8 cellular contexts compared by ENCODE assay signal in genomic region chr1:85628791-85629531, GRCh38. TPM values are rescaled to one million over a fixed set of nuclear protein-coding genes. Genes with fewer than 3 reads are reported as not detected.
DNase-seq lines count a peak whose midpoint lies in the region; FAIRE-seq and TF ChIP-seq lines count a peak whose summit lies in the region.

No MANE protein-coding gene starts in this region.

- H3K36me3 Mint-ChIP-seq in nephron progenitor cell (ENCODE audit: low read depth) (peaks cover 28% of the 10 kb centered on the region), type B pancreatic cell (peaks cover 16% of the 10 kb centered on the region)

- H3K9me3 Mint-ChIP-seq in nephron progenitor cell: peaks cover 8% of the 10 kb centered on the region
- peaks cover 4% of the 10 kb centered on the region for H3K9me3 Mint-ChIP-seq in type B pancreatic cell

- no peak overlapping the region for H3K4me3 ChIP-seq in esophagus muscularis mucosa

- FAIRE-seq in RCC 7860 (lab: Jason Lieb, UNC): peak; percentile 83
- FAIRE-seq in GM19239 (lab: Jason Lieb, UNC): no peak

- TF ChIP-seq EP300 in esophagus muscularis mucosa (IDR thresholded peaks at IDR 0.05): no peak

- H3K4me1 Mint-ChIP-seq in nephron progenitor cell (peaks cover 15% of the 10 kb centered on the region), type B pancreatic cell (ENCODE audit: unreplicated experiment) (peaks cover 12% of the 10 kb centered on the region)

- peaks cover 3% of the 10 kb centered on the region for H3K27me3 Mint-ChIP-seq in nephron progenitor cell (ENCODE audit: low read depth, poor library complexity)
- H3K27me3 Mint-ChIP-seq in type B pancreatic cell: no peaks in the 10 kb centered on the region

- TF ChIP-seq POLR2A in esophagus muscularis mucosa (IDR thresholded peaks at IDR 0.05; ENCODE audit: low read depth): no peak

- DNase-seq in DMS53 treated with DMSO at 0.1 percent for 48 hours (lab: John Stamatoyannopoulos, UW; ENCODE audit: unreplicated experiment) (peak; percentile 93), RCC 7860 (ENCODE audit: low spot score) (peak; percentile 82), esophagus muscularis mucosa (ENCODE audit: extremely low spot score) (peak; percentile 50), nephron progenitor cell (no peak), type B pancreatic cell (ENCODE audit: extremely low spot score, unreplicated experiment) (no peak), GM19239 (ENCODE audit: insufficient read length, low spot score) (no peak), inferior parietal cortex (ENCODE audit: extremely low spot score) (no peak)
- no peak for DNase-seq in NK-92 treated with Interleukin-12 subunit alpha and Interleukin-12 subunit beta, amount 100 ng/mL, for 24 hours (lab: John Stamatoyannopoulos, UW)

- intact Hi-C loops in esophagus muscularis mucosa (cut with DNase I): no loop called here

- 58% methylated on average over 9 of the region's 9 CpGs for whole genome bisulfite sequencing in esophagus muscularis mucosa

- peak overlapping the region; percentile 53 for H3K4me3 Mint-ChIP-seq in nephron progenitor cell
- H3K4me3 Mint-ChIP-seq in type B pancreatic cell: no peak overlapping the region

- H3K27me3 ChIP-seq in esophagus muscularis mucosa: no peaks in the 10 kb centered on the region

- H3K4me1 ChIP-seq in esophagus muscularis mucosa: peaks cover 0 to 15% (median 8%) of the 10 kb centered on the region in 4 donors

- H3K9me3 ChIP-seq in esophagus muscularis mucosa: no peaks in the 10 kb centered on the region

- peak overlapping the region; percentile 41 to 65 (median 54) for H3K27ac ChIP-seq in esophagus muscularis mucosa (replicated peaks in 1 of 4)

- H3K36me3 ChIP-seq in esophagus muscularis mucosa: peaks cover 0 to 4% (median 0%) of the 10 kb centered on the region in 4 donors

- no peak for TF ChIP-seq CTCF in esophagus muscularis mucosa (IDR thresholded peaks at IDR 0.05)
- no peak for TF ChIP-seq CTCF in nephron progenitor cell (IDR thresholded peaks at IDR 0.05)
- TF ChIP-seq CTCF in type B pancreatic cell (conservative IDR thresholded peaks at IDR 0.05): no peak

- peak overlapping the region; percentile 99 for H3K27ac Mint-ChIP-seq in nephron progenitor cell
- no peak overlapping the region for H3K27ac Mint-ChIP-seq in type B pancreatic cell

RNA-seq across cellular contexts. Expression of gene CCN1, which starts 48.4 kb away (rescaled TPM):
- total RNA-seq in esophagus muscularis mucosa (100 to 1,000 TPM in 1 of 4 donors, 10 to 100 TPM in 3; 65.4 to 157 (median 75.9) TPM), type B pancreatic cell (ENCODE audit: low replicate concordance) (53.7 and 136 TPM in 2 replicates)

Comparison
In these comparisons a context has a peak if more than half of its experiments do, and no peak if none do; other contexts are left out.
1. DNase-seq: peak in DMS53 treated with DMSO at 0.1 percent for 48 hours (single experiment), RCC 7860 (single experiment) and esophagus muscularis mucosa (single experiment); none in nephron progenitor cell (single experiment), type B pancreatic cell (single experiment), NK-92 treated with Interleukin-12 subunit alpha and Interleukin-12 subunit beta, amount 100 ng/mL, for 24 hours (single experiment), GM19239 (single experiment) and inferior parietal cortex (single experiment).